ENCODE assay signal across 8 cellular contexts in the genomic region with DNA sequence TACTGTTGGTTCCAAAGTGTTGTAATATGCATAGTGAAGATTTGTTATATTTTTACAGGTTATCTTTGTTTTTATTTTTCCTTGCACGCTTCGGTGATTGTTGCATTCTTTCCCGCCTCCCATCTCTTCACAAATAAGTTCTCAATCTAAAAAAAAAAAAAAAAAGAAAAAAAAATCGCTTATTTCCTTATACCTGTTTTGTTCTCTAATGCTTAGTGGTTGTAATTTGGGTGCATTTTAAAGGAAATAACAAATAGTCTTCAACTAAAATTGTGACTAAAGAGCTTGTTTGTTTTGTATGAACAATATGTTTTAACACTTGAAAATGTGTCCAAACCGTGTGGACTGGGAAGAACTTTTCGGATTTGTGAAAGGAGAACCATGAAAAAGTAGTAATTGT. TPM values are rescaled to one million over a fixed set of nuclear protein-coding genes. Genes with fewer than 3 reads are reported as not detected.
DNase-seq lines count a peak whose midpoint lies in the region; ATAC-seq and TF ChIP-seq lines count a peak whose summit lies in the region.

No MANE protein-coding gene starts in this region.

- H3K27me3 Mint-ChIP-seq in CD8-positive, alpha-beta memory T cell = peaks cover 0 to 1% of the 10 kb centered on the region in 2 donors
- no peaks in the 10 kb centered on the region for H3K27me3 Mint-ChIP-seq in endodermal cell (ENCODE audit: insufficient read depth)

- peaks cover 57 to 75% (median 70%) of the 10 kb centered on the region in 3 donors for H3K4me1 Mint-ChIP-seq in CD8-positive, alpha-beta memory T cell
- H3K4me1 Mint-ChIP-seq in endodermal cell = peaks cover 34% of the 10 kb centered on the region

- peak overlapping the region; percentile 99 for H3K9ac ChIP-seq in NT2/D1 (ENCODE audit: insufficient read length, low read depth)
- peak overlapping the region; percentile 79 for H3K9ac ChIP-seq in endodermal cell (ENCODE audit: extremely low read depth, low read length, poor library complexity, severe bottlenecking)

- peak overlapping the region; percentile 94 to 100 (median 96) for H3K27ac Mint-ChIP-seq in CD8-positive, alpha-beta memory T cell
- H3K27ac Mint-ChIP-seq in endodermal cell = peak overlapping the region; percentile 99

- peak overlapping the region; percentile 88 for H3K4me3 ChIP-seq in CD8-positive, alpha-beta memory T cell (ENCODE audit: low read length)
- H3K4me3 ChIP-seq in NT2/D1 (ENCODE audit: insufficient read length, low read depth) (peak overlapping the region; percentile 97), endodermal cell (ENCODE audit: low read length) (peak overlapping the region; percentile 94), neutrophil (ENCODE audit: low read depth in 1 of 2, low read length in 1 of 2) (peak overlapping the region; percentile 69 to 100)

- H3K9me3 ChIP-seq in CD8-positive, alpha-beta memory T cell (ENCODE audit: low read length) = no peaks in the 10 kb centered on the region
- H3K9me3 ChIP-seq in NT2/D1 (ENCODE audit: insufficient read depth, low read length) = no peaks in the 10 kb centered on the region; the same call in 1 of the 2 replicates
- no peaks in the 10 kb centered on the region for H3K9me3 ChIP-seq in endodermal cell (ENCODE audit: control insufficient read depth, low read length)
- H3K9me3 ChIP-seq in neutrophil = no peaks in the 10 kb centered on the region

- no peaks in the 10 kb centered on the region for H3K27me3 ChIP-seq in CD8-positive, alpha-beta memory T cell (ENCODE audit: insufficient read depth, low read length, poor library complexity, severe bottlenecking)
- H3K27me3 ChIP-seq in NT2/D1 (ENCODE audit: insufficient read depth, insufficient read length) (no peaks in the 10 kb centered on the region), endodermal cell (ENCODE audit: control insufficient read depth, insufficient read depth, low read length, poor library complexity, severe bottlenecking) (no peaks in the 10 kb centered on the region), neutrophil (no peaks in the 10 kb centered on the region)

- TF ChIP-seq CTCF in endodermal cell (conservative IDR thresholded peaks at IDR 0.05) (no peak), neutrophil (IDR thresholded peaks at IDR 0.05) (no peak)

- WGBS in endodermal cell (ENCODE audit: insufficient coverage in 1 of 2, insufficient read length in 1 of 2), 2 experiments = 28% methylated on average over 2 of the region's 6 CpGs; no CpG with 5 or more reads in 1 of the 2 experiments

- DNase-seq in CD8-positive, alpha-beta memory T cell = no peak
- DNase-seq in NT2/D1 (ENCODE audit: low read depth, low spot score) (no peak), endodermal cell (no peak)

- H3K4me1 ChIP-seq in CD8-positive, alpha-beta memory T cell (ENCODE audit: insufficient read depth, low read length) = peaks cover 48% of the 10 kb centered on the region
- no peaks in the 10 kb centered on the region for H3K4me1 ChIP-seq in NT2/D1 (ENCODE audit: insufficient read depth, insufficient read length)
- peaks cover 12% of the 10 kb centered on the region for H3K4me1 ChIP-seq in endodermal cell (ENCODE audit: control insufficient read depth, insufficient read depth, low read length)
- peaks cover 25 to 26% of the 10 kb centered on the region in 2 experiments for H3K4me1 ChIP-seq in neutrophil (ENCODE audit: control insufficient read depth in 1 of 2, insufficient read depth in 1 of 2, low read depth in 1 of 2, low read length in 1 of 2)

- H3K9me3 Mint-ChIP-seq in CD8-positive, alpha-beta memory T cell = no peaks in the 10 kb centered on the region
- H3K9me3 Mint-ChIP-seq in endodermal cell = no peaks in the 10 kb centered on the region

- POLR2A ChIA-PET in CD8-positive, alpha-beta memory T cell (lab: Charles Lee) = interaction anchor here (0.7 kb wide), 1 partner anchor 560 kb away, joined by 3 read pairs; no protein-coding TSS in a partner anchor

- H3K36me3 ChIP-seq in CD8-positive, alpha-beta memory T cell (ENCODE audit: insufficient read depth, low read length) = no peaks in the 10 kb centered on the region
- H3K36me3 ChIP-seq in NT2/D1 (ENCODE audit: insufficient read depth, insufficient read length, low read length) = peaks cover 26% of the 10 kb centered on the region
- H3K36me3 ChIP-seq in endodermal cell (ENCODE audit: control insufficient read depth, insufficient read depth, low read length) = peaks cover 6% of the 10 kb centered on the region
- no peaks in the 10 kb centered on the region for H3K36me3 ChIP-seq in neutrophil

- peak overlapping the region; percentile 93 for H3K27ac ChIP-seq in CD8-positive, alpha-beta memory T cell (ENCODE audit: low read depth, low read length)
- no peak overlapping the region for H3K27ac ChIP-seq in endodermal cell (ENCODE audit: low read depth, low read length)
- peak overlapping the region; percentile 93 for H3K27ac ChIP-seq in neutrophil

- CTCF ChIA-PET in CD8-positive, alpha-beta memory T cell (lab: Charles Lee) = interaction anchor here (0.9 to 2.1 kb wide), 2 partner anchors 10 to 35 kb away, joined by 3 to 5 read pairs; no protein-coding TSS in a partner anchor

- peak overlapping the region; percentile 82 to 96 (median 93) for H3K4me3 Mint-ChIP-seq in CD8-positive, alpha-beta memory T cell
- H3K4me3 Mint-ChIP-seq in endodermal cell = peak overlapping the region; percentile 84

- H3K36me3 Mint-ChIP-seq in CD8-positive, alpha-beta memory T cell = peaks cover 0 to 21% (median 7%) of the 10 kb centered on the region in 3 donors
- H3K36me3 Mint-ChIP-seq in endodermal cell (ENCODE audit: low read depth) = peaks cover 6% of the 10 kb centered on the region

- ATAC-seq in HG02571 (IDR thresholded peaks at IDR 0.05; ENCODE audit: unreplicated experiment) (no peak), HG02973 (IDR thresholded peaks at IDR 0.05; ENCODE audit: unreplicated experiment) (no peak), HG02840 (IDR thresholded peaks at IDR 0.05; ENCODE audit: low FRiP score, unreplicated experiment) (no peak), GM18870 (IDR thresholded peaks at IDR 0.05; ENCODE audit: unreplicated experiment) (no peak)

RNA-seq across cellular contexts. Expression of a gene that starts 1.5 kb away (rescaled TPM):
- 100 to 1,000 TPM; 197 to 198 TPM for total RNA-seq in CD8-positive, alpha-beta memory T cell
- 63.1 TPM for polyA plus RNA-seq in CD8-positive, alpha-beta memory T cell
- total RNA-seq in endodermal cell = 100 to 1,000 TPM; 207 to 259 TPM
- 199 TPM for polyA plus RNA-seq in endodermal cell (2013, experiment 1 of 2)
- polyA plus RNA-seq in endodermal cell (2013, experiment 2 of 2) = 187 TPM
